Comparison of ENCODE assay signal across 1 cellular context in genomic region chr19:46015080-46015960, GRCh38.
A peak's percentile ranks its signal among the peaks of the same experiment; 100 is the strongest.
TF ChIP-seq lines count a peak whose summit lies in the region.

No MANE protein-coding gene starts in this region.

TF ChIP-seq in H1, 55 proteins besides CTCF, POLR2A, EP300 and RAD21:
- TF ChIP-seq SP4 (IDR thresholded peaks at IDR 0.05; ENCODE audit: low read length) (no peak), HDAC6 (IDR thresholded peaks at IDR 0.05; ENCODE audit: low read depth, low read length) (no peak), YY1 (IDR thresholded peaks at IDR 0.05; ENCODE audit: low read depth, low read length) (no peak), KDM5A (IDR thresholded peaks at IDR 0.05; ENCODE audit: low read length) (no peak), CREB1 (IDR thresholded peaks at IDR 0.05) (no peak), E2F6 (IDR thresholded peaks at IDR 0.05) (peak; percentile 31; the same call in 1 of the 2 replicates), RNF2 (IDR thresholded peaks at IDR 0.05; ENCODE audit: borderline replicate concordance, low read depth, low read length, missing control alignments, poor library complexity, severe bottlenecking) (peak; percentile 5), CHD2 (IDR thresholded peaks at IDR 0.05; ENCODE audit: low read length) (no peak), TEAD4 (IDR thresholded peaks at IDR 0.05; ENCODE audit: low read depth, low read length) (no peak), BCL11A (IDR thresholded peaks at IDR 0.05; ENCODE audit: low read depth in 2 of 2, low read length in 2 of 2) (no peak), BACH1 (IDR thresholded peaks at IDR 0.05; ENCODE audit: low read length) (no peak), EZH2 (IDR thresholded peaks at IDR 0.05; ENCODE audit: low read depth, low read length, severe bottlenecking) (peak; percentile 59), CBX5 (IDR thresholded peaks at IDR 0.05; ENCODE audit: low read depth, low read length) (no peak), RBBP5 (IDR thresholded peaks at IDR 0.05; ENCODE audit: borderline replicate concordance, low read depth, low read length) (no peak), BRCA1 (IDR thresholded peaks at IDR 0.05; ENCODE audit: low read depth, low read length) (no peak), SIN3A (conservative IDR thresholded peaks at IDR 0.05 in 1 of 2, IDR thresholded peaks at IDR 0.05 in 1 of 2; ENCODE audit: low read depth in 1 of 2, low read length in 2 of 2) (0 out of 4 replicates have a peak, but pooled peaks of 1 of the 2 experiments have one; percentile 51), MAFK (IDR thresholded peaks at IDR 0.05; ENCODE audit: low read depth, low read length) (no peak), ZNF274 (IDR thresholded peaks at IDR 0.05; ENCODE audit: borderline replicate concordance, extremely low read depth, low read length) (no peak), TCF12 (IDR thresholded peaks at IDR 0.05; ENCODE audit: low read depth, low read length) (no peak), FOSL1 (IDR thresholded peaks at IDR 0.05; ENCODE audit: insufficient read depth, low read depth, low read length) (no peak), KDM4A (IDR thresholded peaks at IDR 0.05; ENCODE audit: low read depth, low read length, severe bottlenecking) (peak; percentile 67), RXRA (IDR thresholded peaks at IDR 0.05; ENCODE audit: insufficient read depth, low read depth, low read length) (no peak), HDAC2 (IDR thresholded peaks at IDR 0.05; ENCODE audit: borderline replicate concordance in 1 of 2, low read depth in 2 of 2, low read length in 2 of 2) (no peak), PHF8 (conservative IDR thresholded peaks at IDR 0.05; ENCODE audit: low read depth, low read length) (0 out of 2 replicates have a peak, but pooled peaks have one; percentile 34), TAF7 (optimal IDR thresholded peaks at IDR 0.05; ENCODE audit: borderline replicate concordance, low read depth, low read length) (peak; percentile 33), CTBP2 (IDR thresholded peaks at IDR 0.05; ENCODE audit: borderline replicate concordance, insufficient read depth, insufficient read length, low read length) (no peak), ASH2L (IDR thresholded peaks at IDR 0.05; ENCODE audit: low read length) (no peak), EGR1 (IDR thresholded peaks at IDR 0.05; ENCODE audit: borderline replicate concordance, low read depth, low read length) (no peak), CEBPB (IDR thresholded peaks at IDR 0.05; ENCODE audit: low read depth, low read length) (no peak), POU5F1 (IDR thresholded peaks at IDR 0.05; ENCODE audit: low read depth, low read length) (no peak), JUN (IDR thresholded peaks at IDR 0.05; ENCODE audit: low read depth, low read length) (no peak), SIRT6 (IDR thresholded peaks at IDR 0.05; ENCODE audit: low read length) (no peak), CHD1 (IDR thresholded peaks at IDR 0.05; ENCODE audit: low read depth, low read length) (no peak), TBP (IDR thresholded peaks at IDR 0.05; ENCODE audit: low read depth, low read length) (peak; percentile 66), GABPA (IDR thresholded peaks at IDR 0.05; ENCODE audit: borderline replicate concordance, insufficient read depth, low read length) (no peak), RFX5 (IDR thresholded peaks at IDR 0.05; ENCODE audit: borderline replicate concordance, low read depth, low read length) (no peak), SAP30 (IDR thresholded peaks at IDR 0.05; ENCODE audit: insufficient read depth, insufficient replicate concordance, low read length) (no peak), SRF (IDR thresholded peaks at IDR 0.05; ENCODE audit: low read depth, low read length) (no peak), SIX5 (IDR thresholded peaks at IDR 0.05; ENCODE audit: low read depth, low read length) (no peak), CBX8 (IDR thresholded peaks at IDR 0.05; ENCODE audit: borderline replicate concordance, low read depth, low read length) (no peak), KDM1A (IDR thresholded peaks at IDR 0.05; ENCODE audit: borderline replicate concordance, low read length) (no peak), JUND (IDR thresholded peaks at IDR 0.05; ENCODE audit: low read length) (no peak), GTF2F1 (IDR thresholded peaks at IDR 0.05; ENCODE audit: borderline replicate concordance, low read depth, low read length) (no peak), ATF3 (IDR thresholded peaks at IDR 0.05; ENCODE audit: insufficient read depth, low read depth, low read length) (no peak), POLR2AphosphoS5 (IDR thresholded peaks at IDR 0.05; ENCODE audit: low read depth, low read length) (no peak), SUZ12 (IDR thresholded peaks at IDR 0.05; ENCODE audit: low read length) (no peak), NANOG (IDR thresholded peaks at IDR 0.05; ENCODE audit: insufficient read depth, low read depth, low read length, poor library complexity, severe bottlenecking) (no peak), TAF1 (IDR thresholded peaks at IDR 0.05; ENCODE audit: low read depth, low read length) (peak; percentile 60; the same call in 1 of the 2 replicates), SP2 (IDR thresholded peaks at IDR 0.05; ENCODE audit: low read length) (no peak), SP1 (IDR thresholded peaks at IDR 0.05; ENCODE audit: low read depth, low read length) (no peak), NRF1 (IDR thresholded peaks at IDR 0.05; ENCODE audit: low read depth, low read length) (no peak)
- TF ChIP-seq, protein P1, sequence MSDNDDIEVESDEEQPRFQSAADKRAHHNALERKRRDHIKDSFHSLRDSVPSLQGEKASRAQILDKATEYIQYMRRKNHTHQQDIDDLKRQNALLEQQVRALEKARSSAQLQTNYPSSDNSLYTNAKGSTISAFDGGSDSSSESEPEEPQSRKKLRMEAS (IDR thresholded peaks at IDR 0.05) = peak; percentile 23; the same call in 1 of the 2 replicates
- TF ChIP-seq, protein P2, sequence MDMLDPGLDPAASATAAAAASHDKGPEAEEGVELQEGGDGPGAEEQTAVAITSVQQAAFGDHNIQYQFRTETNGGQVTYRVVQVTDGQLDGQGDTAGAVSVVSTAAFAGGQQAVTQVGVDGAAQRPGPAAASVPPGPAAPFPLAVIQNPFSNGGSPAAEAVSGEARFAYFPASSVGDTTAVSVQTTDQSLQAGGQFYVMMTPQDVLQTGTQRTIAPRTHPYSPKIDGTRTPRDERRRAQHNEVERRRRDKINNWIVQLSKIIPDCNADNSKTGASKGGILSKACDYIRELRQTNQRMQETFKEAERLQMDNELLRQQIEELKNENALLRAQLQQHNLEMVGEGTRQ (IDR thresholded peaks at IDR 0.05; ENCODE audit: low read length) = no peak
- TF ChIP-seq, protein P3, sequence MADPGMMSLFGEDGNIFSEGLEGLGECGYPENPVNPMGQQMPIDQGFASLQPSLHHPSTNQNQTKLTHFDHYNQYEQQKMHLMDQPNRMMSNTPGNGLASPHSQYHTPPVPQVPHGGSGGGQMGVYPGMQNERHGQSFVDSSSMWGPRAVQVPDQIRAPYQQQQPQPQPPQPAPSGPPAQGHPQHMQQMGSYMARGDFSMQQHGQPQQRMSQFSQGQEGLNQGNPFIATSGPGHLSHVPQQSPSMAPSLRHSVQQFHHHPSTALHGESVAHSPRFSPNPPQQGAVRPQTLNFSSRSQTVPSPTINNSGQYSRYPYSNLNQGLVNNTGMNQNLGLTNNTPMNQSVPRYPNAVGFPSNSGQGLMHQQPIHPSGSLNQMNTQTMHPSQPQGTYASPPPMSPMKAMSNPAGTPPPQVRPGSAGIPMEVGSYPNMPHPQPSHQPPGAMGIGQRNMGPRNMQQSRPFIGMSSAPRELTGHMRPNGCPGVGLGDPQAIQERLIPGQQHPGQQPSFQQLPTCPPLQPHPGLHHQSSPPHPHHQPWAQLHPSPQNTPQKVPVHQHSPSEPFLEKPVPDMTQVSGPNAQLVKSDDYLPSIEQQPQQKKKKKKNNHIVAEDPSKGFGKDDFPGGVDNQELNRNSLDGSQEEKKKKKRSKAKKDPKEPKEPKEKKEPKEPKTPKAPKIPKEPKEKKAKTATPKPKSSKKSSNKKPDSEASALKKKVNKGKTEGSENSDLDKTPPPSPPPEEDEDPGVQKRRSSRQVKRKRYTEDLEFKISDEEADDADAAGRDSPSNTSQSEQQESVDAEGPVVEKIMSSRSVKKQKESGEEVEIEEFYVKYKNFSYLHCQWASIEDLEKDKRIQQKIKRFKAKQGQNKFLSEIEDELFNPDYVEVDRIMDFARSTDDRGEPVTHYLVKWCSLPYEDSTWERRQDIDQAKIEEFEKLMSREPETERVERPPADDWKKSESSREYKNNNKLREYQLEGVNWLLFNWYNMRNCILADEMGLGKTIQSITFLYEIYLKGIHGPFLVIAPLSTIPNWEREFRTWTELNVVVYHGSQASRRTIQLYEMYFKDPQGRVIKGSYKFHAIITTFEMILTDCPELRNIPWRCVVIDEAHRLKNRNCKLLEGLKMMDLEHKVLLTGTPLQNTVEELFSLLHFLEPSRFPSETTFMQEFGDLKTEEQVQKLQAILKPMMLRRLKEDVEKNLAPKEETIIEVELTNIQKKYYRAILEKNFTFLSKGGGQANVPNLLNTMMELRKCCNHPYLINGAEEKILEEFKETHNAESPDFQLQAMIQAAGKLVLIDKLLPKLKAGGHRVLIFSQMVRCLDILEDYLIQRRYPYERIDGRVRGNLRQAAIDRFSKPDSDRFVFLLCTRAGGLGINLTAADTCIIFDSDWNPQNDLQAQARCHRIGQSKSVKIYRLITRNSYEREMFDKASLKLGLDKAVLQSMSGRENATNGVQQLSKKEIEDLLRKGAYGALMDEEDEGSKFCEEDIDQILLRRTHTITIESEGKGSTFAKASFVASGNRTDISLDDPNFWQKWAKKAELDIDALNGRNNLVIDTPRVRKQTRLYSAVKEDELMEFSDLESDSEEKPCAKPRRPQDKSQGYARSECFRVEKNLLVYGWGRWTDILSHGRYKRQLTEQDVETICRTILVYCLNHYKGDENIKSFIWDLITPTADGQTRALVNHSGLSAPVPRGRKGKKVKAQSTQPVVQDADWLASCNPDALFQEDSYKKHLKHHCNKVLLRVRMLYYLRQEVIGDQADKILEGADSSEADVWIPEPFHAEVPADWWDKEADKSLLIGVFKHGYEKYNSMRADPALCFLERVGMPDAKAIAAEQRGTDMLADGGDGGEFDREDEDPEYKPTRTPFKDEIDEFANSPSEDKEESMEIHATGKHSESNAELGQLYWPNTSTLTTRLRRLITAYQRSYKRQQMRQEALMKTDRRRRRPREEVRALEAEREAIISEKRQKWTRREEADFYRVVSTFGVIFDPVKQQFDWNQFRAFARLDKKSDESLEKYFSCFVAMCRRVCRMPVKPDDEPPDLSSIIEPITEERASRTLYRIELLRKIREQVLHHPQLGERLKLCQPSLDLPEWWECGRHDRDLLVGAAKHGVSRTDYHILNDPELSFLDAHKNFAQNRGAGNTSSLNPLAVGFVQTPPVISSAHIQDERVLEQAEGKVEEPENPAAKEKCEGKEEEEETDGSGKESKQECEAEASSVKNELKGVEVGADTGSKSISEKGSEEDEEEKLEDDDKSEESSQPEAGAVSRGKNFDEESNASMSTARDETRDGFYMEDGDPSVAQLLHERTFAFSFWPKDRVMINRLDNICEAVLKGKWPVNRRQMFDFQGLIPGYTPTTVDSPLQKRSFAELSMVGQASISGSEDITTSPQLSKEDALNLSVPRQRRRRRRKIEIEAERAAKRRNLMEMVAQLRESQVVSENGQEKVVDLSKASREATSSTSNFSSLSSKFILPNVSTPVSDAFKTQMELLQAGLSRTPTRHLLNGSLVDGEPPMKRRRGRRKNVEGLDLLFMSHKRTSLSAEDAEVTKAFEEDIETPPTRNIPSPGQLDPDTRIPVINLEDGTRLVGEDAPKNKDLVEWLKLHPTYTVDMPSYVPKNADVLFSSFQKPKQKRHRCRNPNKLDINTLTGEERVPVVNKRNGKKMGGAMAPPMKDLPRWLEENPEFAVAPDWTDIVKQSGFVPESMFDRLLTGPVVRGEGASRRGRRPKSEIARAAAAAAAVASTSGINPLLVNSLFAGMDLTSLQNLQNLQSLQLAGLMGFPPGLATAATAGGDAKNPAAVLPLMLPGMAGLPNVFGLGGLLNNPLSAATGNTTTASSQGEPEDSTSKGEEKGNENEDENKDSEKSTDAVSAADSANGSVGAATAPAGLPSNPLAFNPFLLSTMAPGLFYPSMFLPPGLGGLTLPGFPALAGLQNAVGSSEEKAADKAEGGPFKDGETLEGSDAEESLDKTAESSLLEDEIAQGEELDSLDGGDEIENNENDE (IDR thresholded peaks at IDR 0.05; ENCODE audit: insufficient replicate concordance, low read length) = no peak
- TF ChIP-seq, protein P4, sequence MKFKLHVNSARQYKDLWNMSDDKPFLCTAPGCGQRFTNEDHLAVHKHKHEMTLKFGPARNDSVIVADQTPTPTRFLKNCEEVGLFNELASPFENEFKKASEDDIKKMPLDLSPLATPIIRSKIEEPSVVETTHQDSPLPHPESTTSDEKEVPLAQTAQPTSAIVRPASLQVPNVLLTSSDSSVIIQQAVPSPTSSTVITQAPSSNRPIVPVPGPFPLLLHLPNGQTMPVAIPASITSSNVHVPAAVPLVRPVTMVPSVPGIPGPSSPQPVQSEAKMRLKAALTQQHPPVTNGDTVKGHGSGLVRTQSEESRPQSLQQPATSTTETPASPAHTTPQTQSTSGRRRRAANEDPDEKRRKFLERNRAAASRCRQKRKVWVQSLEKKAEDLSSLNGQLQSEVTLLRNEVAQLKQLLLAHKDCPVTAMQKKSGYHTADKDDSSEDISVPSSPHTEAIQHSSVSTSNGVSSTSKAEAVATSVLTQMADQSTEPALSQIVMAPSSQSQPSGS (IDR thresholded peaks at IDR 0.05; ENCODE audit: low read length) = no peak
